1 cellular context compared by ENCODE assay signal in genomic region chr20:64078934-64079272, GRCh38.
TF ChIP-seq lines count a peak whose summit lies in the region.

No MANE protein-coding gene starts in this region.

TF ChIP-seq in H1, 55 proteins besides CTCF, POLR2A, EP300 and RAD21:
- no peak for TF ChIP-seq KDM4A (IDR thresholded peaks at IDR 0.05; ENCODE audit: low read depth, low read length, severe bottlenecking)
- TF ChIP-seq BCL11A (IDR thresholded peaks at IDR 0.05; ENCODE audit: low read depth in 2 of 2, low read length in 2 of 2) = no peak
- no peak for TF ChIP-seq RFX5 (IDR thresholded peaks at IDR 0.05; ENCODE audit: borderline replicate concordance, low read depth, low read length)
- TF ChIP-seq KDM5A (IDR thresholded peaks at IDR 0.05; ENCODE audit: low read length) = no peak
- no peak for TF ChIP-seq BRCA1 (IDR thresholded peaks at IDR 0.05; ENCODE audit: low read depth, low read length)
- TF ChIP-seq POU5F1 (IDR thresholded peaks at IDR 0.05; ENCODE audit: low read depth, low read length) = no peak
- no peak for TF ChIP-seq CTBP2 (IDR thresholded peaks at IDR 0.05; ENCODE audit: borderline replicate concordance, insufficient read depth, insufficient read length, low read length)
- TF ChIP-seq SAP30 (IDR thresholded peaks at IDR 0.05; ENCODE audit: insufficient read depth, insufficient replicate concordance, low read length) = no peak
- no peak for TF ChIP-seq PHF8 (conservative IDR thresholded peaks at IDR 0.05; ENCODE audit: low read depth, low read length)
- no peak for TF ChIP-seq TEAD4 (IDR thresholded peaks at IDR 0.05; ENCODE audit: low read depth, low read length)
- TF ChIP-seq MAFK (IDR thresholded peaks at IDR 0.05; ENCODE audit: low read depth, low read length) = no peak
- TF ChIP-seq ASH2L (IDR thresholded peaks at IDR 0.05; ENCODE audit: low read length) = no peak
- no peak for TF ChIP-seq POLR2AphosphoS5 (IDR thresholded peaks at IDR 0.05; ENCODE audit: low read depth, low read length)
- no peak for TF ChIP-seq SIX5 (IDR thresholded peaks at IDR 0.05; ENCODE audit: low read depth, low read length)
- TF ChIP-seq, protein P1, sequence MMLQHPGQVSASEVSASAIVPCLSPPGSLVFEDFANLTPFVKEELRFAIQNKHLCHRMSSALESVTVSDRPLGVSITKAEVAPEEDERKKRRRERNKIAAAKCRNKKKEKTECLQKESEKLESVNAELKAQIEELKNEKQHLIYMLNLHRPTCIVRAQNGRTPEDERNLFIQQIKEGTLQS (IDR thresholded peaks at IDR 0.05; ENCODE audit: insufficient read depth, low read depth, low read length) = no peak
- no peak for TF ChIP-seq RBBP5 (IDR thresholded peaks at IDR 0.05; ENCODE audit: borderline replicate concordance, low read depth, low read length)
- TF ChIP-seq CREB1 (IDR thresholded peaks at IDR 0.05) = no peak
- no peak for TF ChIP-seq SP4 (IDR thresholded peaks at IDR 0.05; ENCODE audit: low read length)
- TF ChIP-seq BACH1 (IDR thresholded peaks at IDR 0.05; ENCODE audit: low read length) = no peak
- TF ChIP-seq NRF1 (IDR thresholded peaks at IDR 0.05; ENCODE audit: low read depth, low read length) = no peak
